ENCODE assay signal across 13 cellular contexts in genomic region chr14:68651652-68652432, GRCh38.
DNase-seq lines count a peak whose midpoint lies in the region; ATAC-seq, FAIRE-seq and TF ChIP-seq lines count a peak whose summit lies in the region.
"Had no signal": no experiment of that assay in that cellular context is flagged by ENCODE, and none has a peak within 500 bp of the region (broad histone marks: within the 10 kb centered on the region; RNA-seq: fewer than 3 reads in every experiment).

No MANE protein-coding gene starts in this region.

- 83% methylated on average over 15 of the region's 22 CpGs for WGBS in right lobe of liver (ENCODE audit: insufficient coverage, low coverage, low lambda C conversion rate, missing lambda C conversion rate)
- 70 to 78% (median 74%) methylated on average over 20 to 22 of the region's 22 CpGs for WGBS in spleen, 5 donors

- H3K36me3 ChIP-seq in right lobe of liver = no peaks in the 10 kb centered on the region
- no peaks in the 10 kb centered on the region for H3K36me3 ChIP-seq in spleen

- TF ChIP-seq CTCF in right lobe of liver (IDR thresholded peaks at IDR 0.05) = no peak
- TF ChIP-seq CTCF in spleen (IDR thresholded peaks at IDR 0.05 in 8 of 11, conservative IDR thresholded peaks at IDR 0.05 in 3 of 11) = no peak

- H3K27ac ChIP-seq in right lobe of liver (peak overlapping the region; percentile 38 to 84 (median 83)), spleen (no peak overlapping the region)
- H3K27ac ChIP-seq: PC-9 had no signal

- no peak for TF ChIP-seq POLR2A in right lobe of liver (IDR thresholded peaks at IDR 0.05)
- TF ChIP-seq POLR2A in spleen (IDR thresholded peaks at IDR 0.05) = no peak

- no peaks in the 10 kb centered on the region for H3K27me3 ChIP-seq in right lobe of liver
- H3K27me3 ChIP-seq in spleen (replicated peaks in 1 of 7) = no peaks in the 10 kb centered on the region

- intact Hi-C loops in right lobe of liver (cut with DNase I) (no loop called here), spleen (cut with DNase I; ENCODE audit: low total_unique reads) (no loop called here)

- peak in 1 of 4 donors; percentile 11 for ATAC-seq in right lobe of liver

- peak; percentile 33 for FAIRE-seq in endometrium (lab: Jason Lieb, UNC)
- FAIRE-seq: small intestine had no signal

- H3K4me1 ChIP-seq in right lobe of liver (peaks cover 0 to 23% (median 8%) of the 10 kb centered on the region in 4 donors), spleen (peaks cover 0 to 25% (median 15%) of the 10 kb centered on the region in 6 donors)

- H3K9me3 ChIP-seq in right lobe of liver (no peaks in the 10 kb centered on the region), spleen (no peaks in the 10 kb centered on the region)

- DNase-seq in ELR (ENCODE audit: low read depth) (peak; percentile 52), right lobe of liver (peak in 1 of 3 donors; percentile 43), spleen (peak; percentile 54), A172 (ENCODE audit: low spot score) (no peak), HUDEP-2 (lab: John Stamatoyannopoulos, UW; ENCODE audit: unreplicated experiment in 76 of 76) (no peak)
- no peak for DNase-seq in activated CD4-positive, CD25-positive, alpha-beta regulatory T cell treated with anti-CD3 and anti-CD28 coated beads, Interleukin-2, amount 50 U/mL, for 72 hours
- DNase-seq in stimulated activated CD4-positive, alpha-beta T cell treated with anti-CD3 and anti-CD28 coated beads, Interleukin-12 subunit alpha, Interleukin-12 subunit beta, amount 100 ng/mL, for 4 hours = no peak
- DNase-seq: CD4-positive, alpha-beta memory T cell; midbrain; NCI-H226; PC-9; small intestine had no signal

- H3K4me3 ChIP-seq in right lobe of liver (no peak overlapping the region), spleen (no peak overlapping the region)
- H3K4me3 ChIP-seq: PC-9 had no signal

Comparison
In these comparisons a context has a peak if more than half of its experiments do, and no peak if none do; other contexts are left out.
1. DNase-seq: peak in ELR (single experiment) and spleen (single experiment); none in A172 (single experiment), HUDEP-2 (0 of 76), activated CD4-positive, CD25-positive, alpha-beta regulatory T cell treated with anti-CD3 and anti-CD28 coated beads, Interleukin-2, amount 50 U/mL, for 72 hours (single experiment) and stimulated activated CD4-positive, alpha-beta T cell treated with anti-CD3 and anti-CD28 coated beads, Interleukin-12 subunit alpha, Interleukin-12 subunit beta, amount 100 ng/mL, for 4 hours (single experiment).
2. H3K27ac ChIP-seq: peak in right lobe of liver (3 of 3); none in spleen (0 of 8).